25 cellular contexts compared by ENCODE assay signal in the genomic region with DNA sequence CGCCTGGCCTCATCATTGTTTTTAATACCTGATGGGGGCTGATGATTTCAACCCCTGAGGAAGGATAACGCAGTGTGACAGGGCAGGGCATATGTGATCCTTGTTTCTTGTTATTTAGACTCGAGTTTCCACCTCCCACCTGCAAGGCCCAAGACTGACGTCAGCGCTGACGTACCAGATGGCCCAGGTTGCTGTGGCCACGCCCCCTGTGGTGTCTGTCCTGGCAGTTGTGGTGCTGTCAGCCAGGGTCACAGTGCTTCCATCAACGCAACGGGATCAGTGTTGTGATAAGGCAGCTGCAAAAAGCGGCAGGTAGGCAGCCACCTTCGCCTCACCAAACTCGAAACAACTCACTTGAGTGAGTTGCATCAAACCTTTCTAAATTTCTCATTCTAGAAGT.
"Had no signal": no experiment of that assay in that cellular context is flagged by ENCODE, and none has a peak within 500 bp of the region (broad histone marks: within the 10 kb centered on the region; RNA-seq: fewer than 3 reads in every experiment).

No MANE protein-coding gene starts in this region.

- H3K27ac Mint-ChIP-seq: activated CD4-positive, alpha-beta memory T cell treated with anti-CD3 and anti-CD28 coated beads, Interleukin-2, amount 10 ng/mL, durations not matched to agents 7 days and 5 days; activated CD4-positive, alpha-beta T cell treated with anti-CD3 and anti-CD28 coated beads, Interleukin-2, amount 10 ng/mL, durations not matched to agents 7 days and 5 days; activated naive CD4-positive, alpha-beta T cell treated with anti-CD3 and anti-CD28 coated beads for 36 hours; activated naive CD4-positive, alpha-beta T cell treated with anti-CD3 and anti-CD28 coated beads, Interleukin-2, amount 50 U/mL, for 24 hours; activated naive CD8-positive, alpha-beta T cell treated with anti-CD3 and anti-CD28 coated beads for 36 hours; activated naive CD8-positive, alpha-beta T cell treated with anti-CD3 and anti-CD28 coated beads, Interleukin-2, amount 50 U/mL, for 24 hours; activated T-helper 1 cell treated with anti-CD3 and anti-CD28 coated beads, Interleukin-12 subunit alpha, Interleukin-12 subunit beta, Interleukin-2, Interleukin-4 antibody, amounts not matched to agents 30 ng/mL and 10 ng/mL and 1 ng/mL, durations not matched to agents 14 hours and 24 hours and 36 hours; activated T-helper 2 cell treated with anti-CD3 and anti-CD28 coated beads, Interferon-gamma antibody, Interleukin-2, Interleukin-4, amounts not matched to agents 10 μg/mL and 5 μg/mL and 100 μg/mL, durations not matched to agents 14 hours and 24 hours and 36 hours had no signal

- H3K27me3 Mint-ChIP-seq: activated CD4-positive, alpha-beta memory T cell treated with anti-CD3 and anti-CD28 coated beads, Interleukin-2, amount 10 ng/mL, durations not matched to agents 7 days and 5 days; activated CD4-positive, alpha-beta T cell treated with anti-CD3 and anti-CD28 coated beads, Interleukin-2, amount 10 ng/mL, durations not matched to agents 7 days and 5 days; activated naive CD4-positive, alpha-beta T cell treated with anti-CD3 and anti-CD28 coated beads, Interleukin-2, amount 50 U/mL, for 24 hours; activated naive CD8-positive, alpha-beta T cell treated with anti-CD3 and anti-CD28 coated beads for 36 hours; activated naive CD8-positive, alpha-beta T cell treated with anti-CD3 and anti-CD28 coated beads, Interleukin-2, amount 50 U/mL, for 24 hours had no signal

- H3K9me3 ChIP-seq: adrenal gland, body of pancreas, colonic mucosa had no signal

- H3K4me3 Mint-ChIP-seq: activated CD4-positive, alpha-beta memory T cell treated with anti-CD3 and anti-CD28 coated beads, Interleukin-2, amount 10 ng/mL, durations not matched to agents 7 days and 5 days; activated CD4-positive, alpha-beta T cell treated with anti-CD3 and anti-CD28 coated beads, Interleukin-2, amount 10 ng/mL, durations not matched to agents 7 days and 5 days; activated naive CD4-positive, alpha-beta T cell treated with anti-CD3 and anti-CD28 coated beads for 36 hours; activated naive CD4-positive, alpha-beta T cell treated with anti-CD3 and anti-CD28 coated beads, Interleukin-2, amount 50 U/mL, for 24 hours; activated naive CD8-positive, alpha-beta T cell treated with anti-CD3 and anti-CD28 coated beads for 36 hours; activated naive CD8-positive, alpha-beta T cell treated with anti-CD3 and anti-CD28 coated beads, Interleukin-2, amount 50 U/mL, for 24 hours; activated T-helper 1 cell treated with anti-CD3 and anti-CD28 coated beads, Interleukin-12 subunit alpha, Interleukin-12 subunit beta, Interleukin-2, Interleukin-4 antibody, amounts not matched to agents 30 ng/mL and 10 ng/mL and 1 ng/mL, durations not matched to agents 14 hours and 24 hours and 36 hours had no signal

- H3K9me3 Mint-ChIP-seq: activated naive CD4-positive, alpha-beta T cell treated with anti-CD3 and anti-CD28 coated beads, Interleukin-2, amount 50 U/mL, for 24 hours; activated naive CD8-positive, alpha-beta T cell treated with anti-CD3 and anti-CD28 coated beads, Interleukin-2, amount 50 U/mL, for 24 hours had no signal

- H3K27me3 ChIP-seq: adrenal gland, body of pancreas, colonic mucosa had no signal

- H3K4me1 Mint-ChIP-seq: activated CD4-positive, alpha-beta memory T cell treated with anti-CD3 and anti-CD28 coated beads, Interleukin-2, amount 10 ng/mL, durations not matched to agents 7 days and 5 days; activated CD4-positive, alpha-beta T cell treated with anti-CD3 and anti-CD28 coated beads, Interleukin-2, amount 10 ng/mL, durations not matched to agents 7 days and 5 days; activated naive CD4-positive, alpha-beta T cell treated with anti-CD3 and anti-CD28 coated beads, Interleukin-2, amount 50 U/mL, for 24 hours; activated naive CD8-positive, alpha-beta T cell treated with anti-CD3 and anti-CD28 coated beads for 36 hours; activated naive CD8-positive, alpha-beta T cell treated with anti-CD3 and anti-CD28 coated beads, Interleukin-2, amount 50 U/mL, for 24 hours had no signal

- H3K27ac ChIP-seq: adrenal gland, body of pancreas, colonic mucosa had no signal

- DNase-seq: activated CD4-positive, alpha-beta memory T cell treated with anti-CD3 and anti-CD28 coated beads, Interleukin-2, amount 10 ng/mL, durations not matched to agents 7 days and 5 days; activated CD4-positive, alpha-beta T cell treated with anti-CD3 and anti-CD28 coated beads for 1 hour; activated CD4-positive, alpha-beta T cell treated with anti-CD3 and anti-CD28 coated beads for 4 hours; activated CD4-positive, alpha-beta T cell treated with anti-CD3 and anti-CD28 coated beads, Interleukin-2, amount 10 ng/mL, durations not matched to agents 7 days and 5 days; activated CD4-positive, alpha-beta T cell treated with anti-CD3 and anti-CD28 coated beads, Interleukin-2, amount 50 U/mL, for 4 hours; activated CD4-positive, CD25-positive, alpha-beta regulatory T cell; activated effector memory CD4-positive, alpha-beta T cell treated with anti-CD3 and anti-CD28 coated beads, Interleukin-2, amount 50 U/mL, for 16 hours; activated naive CD4-positive, alpha-beta T cell treated with anti-CD3 and anti-CD28 coated beads for 36 hours; activated naive CD8-positive, alpha-beta T cell treated with anti-CD3 and anti-CD28 coated beads for 36 hours; activated naive CD8-positive, alpha-beta T cell treated with anti-CD3 and anti-CD28 coated beads, Interleukin-2, amount 50 U/mL, for 24 hours; activated T-cell treated with anti-CD3 and anti-CD28 coated beads, Interleukin-2, amount 50 U/mL, for 1 hour; activated T-cell treated with anti-CD3 and anti-CD28 coated beads, Interleukin-2, amount 50 U/mL, for 48 hours; adrenal gland; amygdala; aorta; body of pancreas; central memory CD4-positive, alpha-beta T cell; cerebellar nuclear complex; colonic mucosa; effector CD8-positive, alpha-beta T cell; foreskin fibroblast had no signal

- H3K4me1 ChIP-seq: adrenal gland, body of pancreas, colonic mucosa had no signal

- H3K4me3 ChIP-seq: adrenal gland, body of pancreas, colonic mucosa had no signal

- H3K36me3 ChIP-seq: colonic mucosa had no signal

- ATAC-seq: body of pancreas, esophagus mucosa had no signal
